1 cellular context compared by ENCODE assay signal in genomic region chr6:44653761-44654218, GRCh38.
TF ChIP-seq lines count a peak whose summit lies in the region.

No MANE protein-coding gene starts in this region.

TF ChIP-seq in IMR-90, 13 proteins besides CTCF, POLR2A, EP300 and RAD21:
- TF ChIP-seq NFE2L2 (IDR thresholded peaks at IDR 0.05; ENCODE audit: low read depth, low read length) = no peak
- no peak for TF ChIP-seq CHD1 (IDR thresholded peaks at IDR 0.05; ENCODE audit: low read depth, low read length)
- no peak for TF ChIP-seq ELK1 (IDR thresholded peaks at IDR 0.05; ENCODE audit: borderline replicate concordance, low read depth, low read length)
- no peak for TF ChIP-seq RFX5 (IDR thresholded peaks at IDR 0.05; ENCODE audit: low read depth, low read length)
- no peak for TF ChIP-seq RCOR1 (IDR thresholded peaks at IDR 0.05; ENCODE audit: insufficient replicate concordance, low read length)
- TF ChIP-seq MAFK (IDR thresholded peaks at IDR 0.05; ENCODE audit: low read depth, low read length) = no peak
- no peak for TF ChIP-seq USF2 (IDR thresholded peaks at IDR 0.05; ENCODE audit: low read depth, low read length)
- no peak for TF ChIP-seq FOS (IDR thresholded peaks at IDR 0.05; ENCODE audit: low read depth, low read length)
- TF ChIP-seq MXI1 (IDR thresholded peaks at IDR 0.05; ENCODE audit: borderline replicate concordance, low read depth, low read length) = no peak
- TF ChIP-seq BHLHE40 (IDR thresholded peaks at IDR 0.05; ENCODE audit: low read depth, low read length) = no peak
- TF ChIP-seq SMC3 (IDR thresholded peaks at IDR 0.05; ENCODE audit: low read depth, low read length) = no peak
- no peak for TF ChIP-seq MAZ (IDR thresholded peaks at IDR 0.05; ENCODE audit: borderline replicate concordance, low read depth, low read length)
- TF ChIP-seq CEBPB (IDR thresholded peaks at IDR 0.05; ENCODE audit: low read depth, low read length) = no peak
